In genomic region chr10:91163269-91163708, GRCh38 we compare ENCODE assay signal across 8 cellular contexts. TPM values are rescaled to one million over a fixed set of nuclear protein-coding genes. Genes with fewer than 3 reads are reported as not detected.
DNase-seq lines count a peak whose midpoint lies in the region; ATAC-seq and TF ChIP-seq lines count a peak whose summit lies in the region.

No MANE protein-coding gene starts in this region.

- no peak overlapping the region for H3K27ac Mint-ChIP-seq in neural crest cell (ENCODE audit: unreplicated experiment)

- H3K4me3 ChIP-seq in AG09309 (ENCODE audit: control insufficient read depth, low read depth, low read length) (peak overlapping the region; percentile 67), fibroblast of the aortic adventitia (ENCODE audit: low read depth, low read length) (peak overlapping the region; percentile 81), stomach (peak overlapping the region; percentile 57 to 92 (median 84))

- peak overlapping the region; percentile 81 for H3K4me3 Mint-ChIP-seq in neural crest cell

- H3K9me3 ChIP-seq in stomach = no peaks in the 10 kb centered on the region

- H3K9me3 Mint-ChIP-seq in neural crest cell = no peaks in the 10 kb centered on the region

- TF ChIP-seq CTCF in AG09309 (IDR thresholded peaks at IDR 0.05; ENCODE audit: control insufficient read depth, insufficient read depth, low read depth, low read length, missing control alignments) (no peak), fibroblast of the aortic adventitia (IDR thresholded peaks at IDR 0.05; ENCODE audit: insufficient read depth, low read length) (no peak), neural crest cell (conservative IDR thresholded peaks at IDR 0.05) (no peak), stomach (IDR thresholded peaks at IDR 0.05) (no peak)

- TF ChIP-seq POLR2A in stomach (IDR thresholded peaks at IDR 0.05) = no peak

- H3K36me3 ChIP-seq in stomach = no peaks in the 10 kb centered on the region

- H3K4me1 Mint-ChIP-seq in neural crest cell = peaks cover 8% of the 10 kb centered on the region

- H3K27me3 ChIP-seq in stomach = no peaks in the 10 kb centered on the region

- 0 to 5% (median 1%) methylated on average over 8 to 56 of the region's 56 CpGs for WGBS in stomach, 5 donors

- intact Hi-C loops in stomach (cut with DNase I; ENCODE audit: low total_unique reads) = loop anchor here (10.0 kb wide), 1 partner anchor 62 kb away; the partner anchor contains the start of gene PCGF5

- peaks cover 2% of the 10 kb centered on the region for H3K36me3 Mint-ChIP-seq in neural crest cell (ENCODE audit: low read depth)

- ATAC-seq in GM18870 (IDR thresholded peaks at IDR 0.05; ENCODE audit: unreplicated experiment) (peak; percentile 38), HG03103 (IDR thresholded peaks at IDR 0.05; ENCODE audit: low read depth, unreplicated experiment) (peak; percentile 42)

- peaks cover 7 to 39% (median 28%) of the 10 kb centered on the region in 4 donors for H3K4me1 ChIP-seq in stomach

- peaks cover 76% of the 10 kb centered on the region for H3K27me3 Mint-ChIP-seq in neural crest cell (ENCODE audit: low read depth)

- TF ChIP-seq EP300 in stomach (IDR thresholded peaks at IDR 0.05) = no peak

- peak overlapping the region; percentile 95 to 99 (median 97) for H3K27ac ChIP-seq in stomach

- no peak for DNase-seq in AG09309 (ENCODE audit: low read depth)
- DNase-seq in OCI-M1 (lab: John Stamatoyannopoulos, UW) = peak; percentile 37
- peak; percentile 73 for DNase-seq in activated effector memory CD4-positive, alpha-beta T cell treated with Interleukin-2 at 50 U/mL for 16 hours
- peak; percentile 60 for DNase-seq in fibroblast of the aortic adventitia (ENCODE audit: low read depth)
- DNase-seq in neural crest cell (ENCODE audit: low read depth, low spot score) = no peak
- DNase-seq in stomach = peak; percentile 61

RNA-seq across cellular contexts. Expression of gene PCGF5, which starts 57.2 kb away (rescaled TPM):
- total RNA-seq in fibroblast of the aortic adventitia (ENCODE audit: low replicate concordance) (18.2 and 44.8 TPM in 2 replicates), neural crest cell (10.2 and 11.2 TPM in 2 replicates), stomach (10 to 100 TPM; 10.7 to 78.2 (median 57.6) TPM)
- polyA plus RNA-seq in stomach = 10 to 100 TPM; 19.8 to 35.4 (median 32.1) TPM

Comparison
In these comparisons a context has a peak if more than half of its experiments do, and no peak if none do; other contexts are left out.
1. DNase-seq: peak in OCI-M1 (single experiment), activated effector memory CD4-positive, alpha-beta T cell treated with Interleukin-2 at 50 U/mL for 16 hours (single experiment), fibroblast of the aortic adventitia (single experiment) and stomach (single experiment); none in AG09309 (single experiment) and neural crest cell (single experiment).
2. Peak in every context shown above with its lines, with median percentiles within 50 percentile points of each other: H3K4me3 ChIP-seq.